Comparison of ENCODE assay signal across 8 cellular contexts in the genomic region with DNA sequence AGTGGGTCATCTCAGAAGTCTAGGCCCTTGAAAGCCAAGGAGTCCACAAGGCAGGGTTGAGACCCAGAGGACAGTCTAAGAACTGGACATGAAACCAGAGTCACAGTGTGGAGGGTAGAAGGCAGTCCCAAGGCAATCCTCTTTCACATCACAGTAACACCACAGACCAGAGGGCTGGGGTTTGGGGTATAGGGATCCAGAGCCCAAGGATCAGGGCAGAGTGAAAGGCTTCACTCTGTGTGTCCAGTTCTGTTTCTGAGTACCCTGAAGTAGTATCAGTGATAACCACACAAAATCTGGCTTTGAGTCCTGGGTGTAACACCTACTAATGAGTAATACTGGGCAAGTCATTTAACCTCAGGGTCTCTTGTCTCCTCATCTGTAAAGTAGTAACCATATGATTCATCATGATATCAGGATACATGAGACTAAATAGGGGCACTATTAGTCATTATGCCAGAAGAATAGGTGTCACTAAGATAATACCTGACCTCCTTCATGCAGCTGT.
A peak's percentile ranks its signal among the peaks of the same experiment; 100 is the strongest.
DNase-seq lines count a peak whose midpoint lies in the region; ATAC-seq and TF ChIP-seq lines count a peak whose summit lies in the region.

No MANE protein-coding gene starts in this region.

- DNase-seq in fibroblast of mammary gland (ENCODE audit: low read depth) = peak; percentile 80
- no peak for DNase-seq in NCI-H2029 treated with DMSO at 0.1 percent for 48 hours (lab: John Stamatoyannopoulos, UW)
- DNase-seq in NCI-H1105 treated with DMSO at 0.1 percent for 48 hours (lab: John Stamatoyannopoulos, UW) = no peak
- no peak for DNase-seq in epidermal melanocyte (ENCODE audit: insufficient read length, low spot score)
- DNase-seq in effector CD8-positive, alpha-beta T cell (lab: John Stamatoyannopoulos, UW) = no peak

- no peak for TF ChIP-seq CTCF in fibroblast of mammary gland (conservative IDR thresholded peaks at IDR 0.05; ENCODE audit: control insufficient read depth, insufficient read depth, low read depth, low read length)

- ATAC-seq in GM18502 (IDR thresholded peaks at IDR 0.05; ENCODE audit: poor library complexity, unreplicated experiment) (peak; percentile 95), GM21526 (IDR thresholded peaks at IDR 0.05; ENCODE audit: low FRiP score, unreplicated experiment) (peak; percentile 83), HG03521 (IDR thresholded peaks at IDR 0.05; ENCODE audit: unreplicated experiment) (peak; percentile 95)

- H3K4me3 ChIP-seq in fibroblast of mammary gland (ENCODE audit: control insufficient read depth, low read depth, low read length) = no peak overlapping the region
